ENCODE assay signal across 25 cellular contexts in the genomic region with DNA sequence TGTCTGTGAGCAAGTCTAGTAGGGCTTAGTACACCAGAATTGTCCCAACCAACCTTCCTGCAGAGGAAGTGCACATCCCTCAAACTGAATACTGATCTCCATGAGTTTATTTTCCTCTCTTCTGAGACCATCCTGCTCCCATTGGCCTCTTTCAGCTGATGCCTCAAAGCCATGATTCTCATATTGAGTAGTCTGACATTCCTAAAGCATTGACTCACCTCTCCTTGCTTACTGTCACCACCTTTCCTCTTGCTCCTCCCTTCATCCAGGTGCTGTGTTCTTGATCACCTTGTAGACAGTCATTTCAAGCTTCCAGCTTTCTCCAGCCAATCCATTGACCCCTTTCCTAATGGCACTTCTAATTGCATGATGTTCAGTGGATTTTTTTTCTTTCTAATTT.
"Had no signal": no experiment of that assay in that cellular context is flagged by ENCODE, and none has a peak within 500 bp of the region (broad histone marks: within the 10 kb centered on the region; RNA-seq: fewer than 3 reads in every experiment).

No MANE protein-coding gene starts in this region.

- H3K9me3 ChIP-seq: ascending aorta had no signal

- H3K27ac ChIP-seq: ascending aorta had no signal

- DNase-seq: activated CD4-positive, alpha-beta memory T cell treated with anti-CD3 and anti-CD28 coated beads for 36 hours; activated CD4-positive, alpha-beta T cell treated with anti-CD3 and anti-CD28 coated beads, Interleukin-2, amount 10 ng/mL, durations not matched to agents 7 days and 5 days; activated CD4-positive, CD25-positive, alpha-beta regulatory T cell; activated CD8-positive, alpha-beta memory T cell treated with anti-CD3 and anti-CD28 coated beads for 24 hours; activated effector memory CD4-positive, alpha-beta T cell treated with anti-CD3 and anti-CD28 coated beads, Interleukin-2, amount 50 U/mL, for 16 hours; activated naive CD4-positive, alpha-beta T cell treated with Interleukin-2 at 50 U/mL for 16 hours; activated naive CD8-positive, alpha-beta T cell treated with anti-CD3 and anti-CD28 coated beads, Interleukin-2, amount 50 U/mL, for 24 hours; activated T-cell treated with anti-CD3 and anti-CD28 coated beads, Interleukin-2, amount 50 U/mL, for 4 hours; amniotic stem cell; cerebellar nuclear complex; KG1; NCI-H1092; NCI-H1417; NCI-H1930; NCI-H2171 treated with DMSO at 0.1 percent for 48 hours; NCI-H226; NCI-H510A; NCI-H526 treated with DMSO at 0.1 percent for 48 hours; NCI-H82; SIG-M5; T-cell; T-helper 2 cell; T1000 had no signal

- H3K36me3 ChIP-seq: ascending aorta had no signal

- H3K27me3 ChIP-seq: ascending aorta had no signal

- H3K4me1 ChIP-seq: ascending aorta had no signal

- ATAC-seq: activated naive CD4-positive, alpha-beta T cell treated with anti-CD3 and anti-CD28 coated beads, Interleukin-2, amount 50 U/mL, for 72 hours; activated naive CD8-positive, alpha-beta T cell treated with anti-CD3 and anti-CD28 coated beads, Interleukin-2, amount 50 U/mL, for 24 hours; activated T-cell treated with anti-CD3 and anti-CD28 coated beads, Interleukin-2, amount 50 U/mL, for 4 hours; T-cell had no signal

- H3K4me3 ChIP-seq: ascending aorta had no signal
